In genomic region chr6:24985313-24985712, GRCh38 we compare ENCODE assay signal across 1 cellular context.
TF ChIP-seq lines count a peak whose summit lies in the region.

No MANE protein-coding gene starts in this region.

TF ChIP-seq in GM23338, 12 proteins besides CTCF, POLR2A, EP300 and RAD21 (continued from another document):
- peak; percentile 85 for TF ChIP-seq ZNF462 (CRISPR knock-in tag; IDR thresholded peaks at IDR 0.05)
TF ChIP-seq in GM23338: peak in this region for 2.
